Comparison of ENCODE assay signal across 1 cellular context in the genomic region with DNA sequence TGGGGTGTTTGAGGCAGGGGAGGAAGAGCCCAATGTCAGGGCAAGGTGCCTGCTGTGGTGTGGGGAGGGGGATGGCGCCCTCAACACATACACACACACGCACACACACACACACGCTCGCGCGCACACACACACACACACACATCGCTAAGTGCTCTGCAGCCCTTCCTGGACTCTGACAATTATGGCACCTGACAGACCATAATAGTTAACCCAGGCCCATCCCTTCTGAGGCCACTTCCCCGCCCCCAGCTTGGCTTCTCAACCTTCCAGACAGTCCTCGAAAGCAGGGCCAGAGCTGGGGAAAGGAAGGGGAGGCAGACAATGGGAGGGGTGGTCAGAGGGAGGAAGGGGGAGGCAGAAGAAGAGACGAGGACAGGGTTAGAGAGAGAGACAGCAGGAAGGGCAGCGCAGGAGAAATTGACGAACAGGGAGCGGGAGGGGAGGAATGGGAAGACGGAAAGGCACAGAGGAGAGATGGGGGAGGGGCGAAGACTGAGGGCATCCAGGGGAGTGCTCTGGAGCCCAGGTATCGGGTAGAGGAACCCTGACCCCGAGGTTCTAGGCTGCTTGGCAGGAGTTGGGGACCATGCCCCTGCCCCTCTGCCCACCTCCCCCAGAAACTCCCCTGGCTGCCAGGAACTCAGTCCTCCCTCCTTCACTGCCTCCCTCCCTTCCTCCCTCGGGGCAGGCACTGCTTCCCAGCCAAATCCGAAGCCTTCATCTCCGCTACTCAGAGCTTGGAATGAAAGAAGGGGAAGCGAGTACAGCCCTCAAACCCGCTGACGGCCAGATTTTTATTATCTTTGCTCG.
TF ChIP-seq lines count a peak whose summit lies in the region.

No MANE protein-coding gene starts in this region.

TF ChIP-seq in HepG2, 621 proteins besides CTCF, POLR2A, EP300 and RAD21 (continued from another document and continues in another):
- TF ChIP-seq, protein P1, sequence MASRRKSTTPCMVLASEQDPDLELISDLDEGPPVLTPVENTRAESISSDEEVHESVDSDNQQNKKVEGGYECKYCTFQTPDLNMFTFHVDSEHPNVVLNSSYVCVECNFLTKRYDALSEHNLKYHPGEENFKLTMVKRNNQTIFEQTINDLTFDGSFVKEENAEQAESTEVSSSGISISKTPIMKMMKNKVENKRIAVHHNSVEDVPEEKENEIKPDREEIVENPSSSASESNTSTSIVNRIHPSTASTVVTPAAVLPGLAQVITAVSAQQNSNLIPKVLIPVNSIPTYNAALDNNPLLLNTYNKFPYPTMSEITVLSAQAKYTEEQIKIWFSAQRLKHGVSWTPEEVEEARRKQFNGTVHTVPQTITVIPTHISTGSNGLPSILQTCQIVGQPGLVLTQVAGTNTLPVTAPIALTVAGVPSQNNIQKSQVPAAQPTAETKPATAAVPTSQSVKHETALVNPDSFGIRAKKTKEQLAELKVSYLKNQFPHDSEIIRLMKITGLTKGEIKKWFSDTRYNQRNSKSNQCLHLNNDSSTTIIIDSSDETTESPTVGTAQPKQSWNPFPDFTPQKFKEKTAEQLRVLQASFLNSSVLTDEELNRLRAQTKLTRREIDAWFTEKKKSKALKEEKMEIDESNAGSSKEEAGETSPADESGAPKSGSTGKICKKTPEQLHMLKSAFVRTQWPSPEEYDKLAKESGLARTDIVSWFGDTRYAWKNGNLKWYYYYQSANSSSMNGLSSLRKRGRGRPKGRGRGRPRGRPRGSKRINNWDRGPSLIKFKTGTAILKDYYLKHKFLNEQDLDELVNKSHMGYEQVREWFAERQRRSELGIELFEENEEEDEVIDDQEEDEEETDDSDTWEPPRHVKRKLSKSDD (CRISPR knock-in tag; IDR thresholded peaks at IDR 0.05; ENCODE audit: low read depth), result 0 out of 2 replicates have a peak, but pooled peaks have one; percentile 29
- no peak for TF ChIP-seq ZSCAN9 (CRISPR knock-in tag; IDR thresholded peaks at IDR 0.05; ENCODE audit: borderline replicate concordance)
- 0 out of 2 replicates have a peak, but pooled peaks have one; percentile 20 for TF ChIP-seq PHF21A (CRISPR knock-in tag; IDR thresholded peaks at IDR 0.05)
- TF ChIP-seq ZSCAN31 (CRISPR knock-in tag; IDR thresholded peaks at IDR 0.05; ENCODE audit: low read depth), result no peak
- TF ChIP-seq ZNF33B (CRISPR knock-in tag; IDR thresholded peaks at IDR 0.05), result no peak
- TF ChIP-seq SRY (CRISPR knock-in tag; IDR thresholded peaks at IDR 0.05), result no peak
- no peak for TF ChIP-seq ZBTB7A (CRISPR knock-in tag; IDR thresholded peaks at IDR 0.05)
- TF ChIP-seq ZNF468 (CRISPR knock-in tag; IDR thresholded peaks at IDR 0.05), result no peak
- TF ChIP-seq TEAD2 (CRISPR knock-in tag; IDR thresholded peaks at IDR 0.05), result no peak
- TF ChIP-seq ARNT2 (CRISPR knock-in tag; IDR thresholded peaks at IDR 0.05; ENCODE audit: low read depth), result no peak
- TF ChIP-seq ZNF558 (CRISPR knock-in tag; IDR thresholded peaks at IDR 0.05; ENCODE audit: borderline replicate concordance), result no peak
- no peak for TF ChIP-seq ZBTB46 (CRISPR knock-in tag; IDR thresholded peaks at IDR 0.05; ENCODE audit: borderline replicate concordance)
- no peak for TF ChIP-seq SIN3B (IDR thresholded peaks at IDR 0.05; ENCODE audit: low read length)
- TF ChIP-seq HOXA7 (CRISPR knock-in tag; IDR thresholded peaks at IDR 0.05), result no peak
- TF ChIP-seq ZNF629 (CRISPR knock-in tag; conservative IDR thresholded peaks at IDR 0.05), result no peak
- no peak for TF ChIP-seq PAF1 (CRISPR knock-in tag; IDR thresholded peaks at IDR 0.05)
- no peak for TF ChIP-seq SETDB1 (CRISPR knock-in tag; IDR thresholded peaks at IDR 0.05; ENCODE audit: borderline replicate concordance)
- no peak for TF ChIP-seq SRSF1 (optimal IDR thresholded peaks at IDR 0.05; ENCODE audit: low read depth, low read length)
- TF ChIP-seq ZNF530 (CRISPR knock-in tag; IDR thresholded peaks at IDR 0.05; ENCODE audit: low read depth), result no peak
- TF ChIP-seq ZFP90 (CRISPR knock-in tag; IDR thresholded peaks at IDR 0.05; ENCODE audit: borderline replicate concordance), result 0 out of 2 replicates have a peak, but pooled peaks have one; percentile 51
- TF ChIP-seq, protein P2, sequence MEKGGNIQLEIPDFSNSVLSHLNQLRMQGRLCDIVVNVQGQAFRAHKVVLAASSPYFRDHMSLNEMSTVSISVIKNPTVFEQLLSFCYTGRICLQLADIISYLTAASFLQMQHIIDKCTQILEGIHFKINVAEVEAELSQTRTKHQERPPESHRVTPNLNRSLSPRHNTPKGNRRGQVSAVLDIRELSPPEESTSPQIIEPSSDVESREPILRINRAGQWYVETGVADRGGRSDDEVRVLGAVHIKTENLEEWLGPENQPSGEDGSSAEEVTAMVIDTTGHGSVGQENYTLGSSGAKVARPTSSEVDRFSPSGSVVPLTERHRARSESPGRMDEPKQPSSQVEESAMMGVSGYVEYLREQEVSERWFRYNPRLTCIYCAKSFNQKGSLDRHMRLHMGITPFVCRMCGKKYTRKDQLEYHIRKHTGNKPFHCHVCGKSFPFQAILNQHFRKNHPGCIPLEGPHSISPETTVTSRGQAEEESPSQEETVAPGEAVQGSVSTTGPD (CRISPR knock-in tag; IDR thresholded peaks at IDR 0.05), result no peak
- TF ChIP-seq ZNF883 (CRISPR knock-in tag; IDR thresholded peaks at IDR 0.05; ENCODE audit: not compliant biosample characterization), result no peak
- no peak for TF ChIP-seq CBFB (CRISPR knock-in tag; IDR thresholded peaks at IDR 0.05)
- TF ChIP-seq DMTF1 (CRISPR knock-in tag; IDR thresholded peaks at IDR 0.05), result no peak
- TF ChIP-seq, protein P3, sequence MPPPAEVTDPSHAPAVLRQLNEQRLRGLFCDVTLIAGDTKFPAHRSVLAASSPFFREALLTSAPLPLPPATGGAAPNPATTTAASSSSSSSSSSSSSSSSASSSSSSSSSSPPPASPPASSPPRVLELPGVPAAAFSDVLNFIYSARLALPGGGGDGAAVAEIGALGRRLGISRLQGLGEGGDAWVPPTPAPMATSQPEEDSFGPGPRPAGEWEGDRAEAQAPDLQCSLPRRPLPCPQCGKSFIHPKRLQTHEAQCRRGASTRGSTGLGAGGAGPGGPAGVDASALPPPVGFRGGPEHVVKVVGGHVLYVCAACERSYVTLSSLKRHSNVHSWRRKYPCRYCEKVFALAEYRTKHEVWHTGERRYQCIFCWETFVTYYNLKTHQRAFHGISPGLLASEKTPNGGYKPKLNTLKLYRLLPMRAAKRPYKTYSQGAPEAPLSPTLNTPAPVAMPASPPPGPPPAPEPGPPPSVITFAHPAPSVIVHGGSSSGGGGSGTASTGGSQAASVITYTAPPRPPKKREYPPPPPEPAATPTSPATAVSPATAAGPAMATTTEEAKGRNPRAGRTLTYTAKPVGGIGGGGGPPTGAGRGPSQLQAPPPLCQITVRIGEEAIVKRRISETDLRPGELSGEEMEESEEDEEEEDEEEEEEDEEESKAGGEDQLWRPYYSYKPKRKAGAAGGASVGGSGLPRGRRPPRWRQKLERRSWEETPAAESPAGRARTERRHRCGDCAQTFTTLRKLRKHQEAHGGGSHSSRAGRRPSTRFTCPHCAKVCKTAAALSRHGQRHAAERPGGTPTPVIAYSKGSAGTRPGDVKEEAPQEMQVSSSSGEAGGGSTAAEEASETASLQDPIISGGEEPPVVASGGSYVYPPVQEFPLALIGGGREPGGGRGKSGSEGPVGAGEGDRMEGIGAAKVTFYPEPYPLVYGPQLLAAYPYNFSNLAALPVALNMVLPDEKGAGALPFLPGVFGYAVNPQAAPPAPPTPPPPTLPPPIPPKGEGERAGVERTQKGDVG (CRISPR knock-in tag; IDR thresholded peaks at IDR 0.05; ENCODE audit: borderline replicate concordance), result peak; percentile 40; the same call in 1 of the 2 replicates
- peak; percentile 52; the same call in 1 of the 2 replicates for TF ChIP-seq TBX3 (IDR thresholded peaks at IDR 0.05; ENCODE audit: borderline replicate concordance)
- TF ChIP-seq ZBTB33 (CRISPR knock-in tag; IDR thresholded peaks at IDR 0.05), result peak; percentile 80
- TF ChIP-seq ZNF619 (CRISPR knock-in tag; IDR thresholded peaks at IDR 0.05), result no peak
- TF ChIP-seq USF2 (IDR thresholded peaks at IDR 0.05; ENCODE audit: low read depth, low read length), result no peak
- TF ChIP-seq USF2 (CRISPR knock-in tag; IDR thresholded peaks at IDR 0.05; ENCODE audit: borderline replicate concordance), result peak; percentile 20; the same call in 1 of the 2 replicates
- TF ChIP-seq ZNF33A (CRISPR knock-in tag; IDR thresholded peaks at IDR 0.05; ENCODE audit: borderline replicate concordance), result no peak
- TF ChIP-seq ELF4 (CRISPR knock-in tag; IDR thresholded peaks at IDR 0.05; ENCODE audit: borderline replicate concordance), result no peak
- TF ChIP-seq JUND (CRISPR knock-in tag; IDR thresholded peaks at IDR 0.05), result no peak
- TF ChIP-seq, protein P4, sequence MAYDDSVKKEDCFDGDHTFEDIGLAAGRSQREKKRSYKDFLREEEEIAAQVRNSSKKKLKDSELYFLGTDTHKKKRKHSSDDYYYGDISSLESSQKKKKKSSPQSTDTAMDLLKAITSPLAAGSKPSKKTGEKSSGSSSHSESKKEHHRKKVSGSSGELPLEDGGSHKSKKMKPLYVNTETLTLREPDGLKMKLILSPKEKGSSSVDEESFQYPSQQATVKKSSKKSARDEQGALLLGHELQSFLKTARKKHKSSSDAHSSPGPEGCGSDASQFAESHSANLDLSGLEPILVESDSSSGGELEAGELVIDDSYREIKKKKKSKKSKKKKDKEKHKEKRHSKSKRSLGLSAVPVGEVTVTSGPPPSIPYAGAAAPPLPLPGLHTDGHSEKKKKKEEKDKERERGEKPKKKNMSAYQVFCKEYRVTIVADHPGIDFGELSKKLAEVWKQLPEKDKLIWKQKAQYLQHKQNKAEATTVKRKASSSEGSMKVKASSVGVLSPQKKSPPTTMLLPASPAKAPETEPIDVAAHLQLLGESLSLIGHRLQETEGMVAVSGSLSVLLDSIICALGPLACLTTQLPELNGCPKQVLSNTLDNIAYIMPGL (CRISPR knock-in tag; IDR thresholded peaks at IDR 0.05; ENCODE audit: borderline replicate concordance in 1 of 2, low read depth in 1 of 2), result peak in 1 of 2 experiments; percentile 33; a peak in 1 of 4 replicates
- TF ChIP-seq KLF15 (CRISPR knock-in tag; IDR thresholded peaks at IDR 0.05; ENCODE audit: borderline replicate concordance), result no peak
- no peak for TF ChIP-seq RBM39 (IDR thresholded peaks at IDR 0.05; ENCODE audit: low read depth, low read length, poor library complexity, severe bottlenecking)
- TF ChIP-seq XBP1 (CRISPR knock-in tag; IDR thresholded peaks at IDR 0.05), result no peak
- no peak for TF ChIP-seq HNRNPUL1 (IDR thresholded peaks at IDR 0.05; ENCODE audit: low read depth, low read length)
- TF ChIP-seq HCFC1 (IDR thresholded peaks at IDR 0.05; ENCODE audit: low read depth, low read length), result no peak
- TF ChIP-seq JUN (CRISPR knock-in tag; IDR thresholded peaks at IDR 0.05), result no peak
- peak; percentile 23 for TF ChIP-seq PCBP2 (optimal IDR thresholded peaks at IDR 0.05; ENCODE audit: low read depth, low read length, poor library complexity, severe bottlenecking)
